Comparison of ENCODE assay signal across 9 cellular contexts in the genomic region with DNA sequence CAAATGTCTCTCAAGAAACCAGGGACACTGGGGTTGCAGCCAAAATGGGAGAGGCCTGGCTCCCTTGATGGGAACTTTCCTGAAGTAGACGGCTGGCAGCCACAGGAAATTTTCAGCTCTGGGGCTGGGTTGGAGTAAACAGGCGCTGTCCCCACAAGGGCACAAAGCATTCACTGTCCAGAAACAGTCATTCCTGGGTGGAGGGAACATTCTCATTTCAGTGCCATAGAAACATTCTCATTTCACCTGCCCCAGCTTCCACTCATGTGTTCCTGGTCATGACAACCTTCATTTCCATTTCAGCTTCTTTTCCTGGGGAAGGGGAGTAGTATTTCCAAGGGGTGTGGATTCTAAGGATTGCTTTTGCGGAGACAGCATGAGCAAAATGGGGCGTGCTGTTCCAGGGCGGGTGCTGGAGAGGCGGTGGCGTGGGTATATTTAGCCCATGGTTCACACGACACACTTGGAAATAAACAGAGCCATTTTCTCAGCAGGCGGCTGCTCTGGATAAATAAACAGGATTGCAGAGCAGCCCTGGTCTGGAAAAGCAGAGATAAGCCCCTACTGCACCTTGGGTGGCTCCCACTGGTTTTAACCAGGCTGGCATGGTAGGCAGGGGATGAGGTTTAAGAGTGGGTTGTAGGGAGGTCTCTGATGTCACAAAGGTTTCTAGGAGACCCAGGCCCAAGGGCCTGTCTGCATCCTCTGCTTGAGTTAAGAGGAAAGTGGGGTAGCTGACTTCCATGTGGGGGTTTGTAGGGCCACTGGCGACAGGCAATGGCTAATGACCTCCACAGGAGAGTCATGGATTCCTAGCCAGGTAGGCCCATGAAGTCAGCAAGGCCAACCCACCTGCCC. TPM values are rescaled to one million over a fixed set of nuclear protein-coding genes. Genes with fewer than 3 reads are reported as not detected.
DNase-seq lines count a peak whose midpoint lies in the region; ATAC-seq lines count a peak whose summit lies in the region.
"Had no signal": no experiment of that assay in that cellular context is flagged by ENCODE, and none has a peak within 500 bp of the region (broad histone marks: within the 10 kb centered on the region; RNA-seq: fewer than 3 reads in every experiment).

No MANE protein-coding gene starts in this region.

- no peak for ATAC-seq in HG03457 (IDR thresholded peaks at IDR 0.05; ENCODE audit: unreplicated experiment)
- no peak for ATAC-seq in HG03196 (IDR thresholded peaks at IDR 0.05; ENCODE audit: unreplicated experiment)

- DNase-seq in C1 segment of cervical spinal cord (lab: John Stamatoyannopoulos, UW) (peak in 12 of 14 donors; percentile 59 to 96 (median 83)), NCI-H748 (lab: John Stamatoyannopoulos, UW; ENCODE audit: unreplicated experiment) (peak; percentile 95), fibroblast of gingiva (ENCODE audit: low read depth) (peak; percentile 49), occipital lobe (lab: John Stamatoyannopoulos, UW) (peak; percentile 80), NCI-H446 treated with DMSO at 0.1 percent for 48 hours (lab: John Stamatoyannopoulos, UW) (no peak)
- no peak for DNase-seq in stimulated activated CD4-positive, alpha-beta T cell treated with anti-CD3 and anti-CD28 coated beads, Interleukin-15, amount 100 ng/mL, for 24 hours
- DNase-seq: naive B cell had no signal

RNA-seq across cellular contexts. Expression of a gene that starts 32.9 kb away (rescaled TPM):
- total RNA-seq in occipital lobe: not detected

RNA-seq across cellular contexts. Expression of a gene that starts 52.1 kb away (rescaled TPM):
- 42.6 TPM for total RNA-seq in occipital lobe

Comparison
In these comparisons a context has a peak if more than half of its experiments do, and no peak if none do; other contexts are left out.
1. DNase-seq: peak in C1 segment of cervical spinal cord (12 of 14), NCI-H748 (single experiment), fibroblast of gingiva (single experiment) and occipital lobe (single experiment); none in stimulated activated CD4-positive, alpha-beta T cell treated with anti-CD3 and anti-CD28 coated beads, Interleukin-15, amount 100 ng/mL, for 24 hours (single experiment) and NCI-H446 treated with DMSO at 0.1 percent for 48 hours (single experiment).